18 cellular contexts compared by ENCODE assay signal in the genomic region with DNA sequence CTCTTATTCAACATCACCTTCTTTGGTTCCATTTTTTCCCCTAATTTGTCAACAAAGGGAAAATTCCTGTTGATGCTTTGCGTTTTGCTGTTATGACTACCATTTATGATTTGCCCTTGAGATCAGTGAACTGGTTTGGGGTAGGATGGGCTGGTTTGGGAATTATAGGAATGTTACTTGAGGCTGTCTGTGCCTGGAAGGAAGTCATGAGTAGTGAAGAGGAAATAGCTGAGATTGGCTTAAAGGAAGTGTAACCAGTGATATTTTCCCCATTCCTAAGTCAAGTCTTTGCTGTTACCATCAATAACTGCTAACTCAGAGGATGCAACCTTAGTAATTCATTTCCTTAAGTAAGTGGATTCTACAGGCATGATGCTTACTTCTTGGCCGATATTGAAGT.
DNase-seq lines count a peak whose midpoint lies in the region; ATAC-seq and TF ChIP-seq lines count a peak whose summit lies in the region.
"Had no signal": no experiment of that assay in that cellular context is flagged by ENCODE, and none has a peak within 500 bp of the region (broad histone marks: within the 10 kb centered on the region; RNA-seq: fewer than 3 reads in every experiment).

No MANE protein-coding gene starts in this region.

- H2AFZ ChIP-seq in smooth muscle cell (ENCODE audit: low read depth), result no peak overlapping the region
- H2AFZ ChIP-seq: GM23338 had no signal

- H3K36me3 Mint-ChIP-seq in T-helper 17 cell (ENCODE audit: low read depth), result no peaks in the 10 kb centered on the region
- H3K36me3 Mint-ChIP-seq: CD4-positive, alpha-beta memory T cell had no signal

- H3K36me3 ChIP-seq in smooth muscle cell (ENCODE audit: low read depth), result no peaks in the 10 kb centered on the region
- H3K36me3 ChIP-seq: BE2C had no signal

- H3K4me2 ChIP-seq in smooth muscle cell, result peak overlapping the region; percentile 66
- H3K4me2 ChIP-seq: GM23338 had no signal

- no peak overlapping the region for H3K27ac Mint-ChIP-seq in T-helper 17 cell
- H3K27ac Mint-ChIP-seq: CD4-positive, alpha-beta memory T cell; GM23338 had no signal

- H3K4me3 ChIP-seq in smooth muscle cell, result no peak overlapping the region
- H3K4me3 ChIP-seq: GM23338 had no signal

- H3K4me3 Mint-ChIP-seq in T-helper 17 cell, result peak overlapping the region; percentile 19
- H3K4me3 Mint-ChIP-seq: CD4-positive, alpha-beta memory T cell; GM23338 had no signal

- TF ChIP-seq CTCF in smooth muscle cell (IDR thresholded peaks at IDR 0.05; ENCODE audit: borderline replicate concordance, insufficient read depth, poor library complexity, severe bottlenecking), result no peak

- peaks cover 19% of the 10 kb centered on the region for H3K27me3 Mint-ChIP-seq in T-helper 17 cell

- H3K9me3 ChIP-seq in T-helper 17 cell (ENCODE audit: control insufficient read depth, low read length, poor library complexity, severe bottlenecking), result no peaks in the 10 kb centered on the region
- H3K9me3 ChIP-seq in smooth muscle cell (replicated peaks; ENCODE audit: low read depth), result no peaks in the 10 kb centered on the region
- H3K9me3 ChIP-seq: BE2C had no signal

- no peak overlapping the region for H3K9ac ChIP-seq in smooth muscle cell (ENCODE audit: low read depth)

- no peaks in the 10 kb centered on the region for H3K79me2 ChIP-seq in smooth muscle cell (ENCODE audit: low read depth)

- H3F3A ChIP-seq in smooth muscle cell (ENCODE audit: low read depth), result no peaks in the 10 kb centered on the region

- no peak overlapping the region for H3K27ac ChIP-seq in smooth muscle cell (ENCODE audit: low read depth)
- H3K27ac ChIP-seq: HL-60 had no signal

- DNase-seq in EL, result peak; percentile 57
- DNase-seq in T-helper 17 cell, result no peak
- peak; percentile 62 for DNase-seq in iris pigment epithelial cell (ENCODE audit: low read depth)
- no peak for DNase-seq in smooth muscle cell (lab: John Stamatoyannopoulos, UW; ENCODE audit: unreplicated experiment)
- no peak for DNase-seq in activated T-cell treated with anti-CD3 and anti-CD28 coated beads, Interleukin-2, amount 50 U/mL, for 1 hour
- DNase-seq in NOMO-1 treated with dmso at 0.1 percent for 144 hours (lab: John Stamatoyannopoulos, UW; ENCODE audit: unreplicated experiment), result no peak
- no peak for DNase-seq in HK-2 (ENCODE audit: unreplicated experiment)
- DNase-seq: BE2C; CD4-positive, alpha-beta memory T cell; KBM-7; NCI-H1417 treated with DMSO at 0.1 percent for 48 hours; NCI-H1930; NCI-H526 treated with DMSO at 0.1 percent for 48 hours; OCI-M1; RPMI8226; SIG-M5 had no signal

- H3K27me3 ChIP-seq in smooth muscle cell (ENCODE audit: low read depth), result no peaks in the 10 kb centered on the region

- H3K4me1 Mint-ChIP-seq in T-helper 17 cell, result no peaks in the 10 kb centered on the region
- H3K4me1 Mint-ChIP-seq: CD4-positive, alpha-beta memory T cell had no signal

- H4K20me1 ChIP-seq in smooth muscle cell (ENCODE audit: low read depth), result no peaks in the 10 kb centered on the region

- WGBS in smooth muscle cell (ENCODE audit: low lambda C conversion rate), result 97% methylated on average over 2 of the region's 2 CpGs

- H3K4me1 ChIP-seq in smooth muscle cell (ENCODE audit: low read depth), result no peaks in the 10 kb centered on the region
- H3K4me1 ChIP-seq: BE2C had no signal

- ATAC-seq in T-helper 17 cell, result no peak
- ATAC-seq: GM23338 had no signal

Comparison
In these comparisons a context has a peak if more than half of its experiments do, and no peak if none do; other contexts are left out.
1. DNase-seq: peak in EL (single experiment) and iris pigment epithelial cell (single experiment); none in T-helper 17 cell (0 of 3), smooth muscle cell (single experiment), activated T-cell treated with anti-CD3 and anti-CD28 coated beads, Interleukin-2, amount 50 U/mL, for 1 hour (single experiment), NOMO-1 treated with dmso at 0.1 percent for 144 hours (single experiment) and HK-2 (single experiment).